Comparison of ENCODE assay signal across 8 cellular contexts in genomic region chr2:70978388-70979357, GRCh38. TPM values are rescaled to one million over a fixed set of nuclear protein-coding genes. Genes with fewer than 3 reads are reported as not detected.
DNase-seq lines count a peak whose midpoint lies in the region; ATAC-seq and TF ChIP-seq lines count a peak whose summit lies in the region.

ANKRD53 (plus strand) TSS chr2:70978630; CDS start chr2:70978646, 16 bp downstream.

- H3K4me3 ChIP-seq in SU-DHL-6 (ENCODE audit: insufficient read depth, low read length, poor library complexity, severe bottlenecking) (no peak within 1 kb of the TSS), mucosa of descending colon (no peak within 1 kb of the TSS)

- H3K9me3 Mint-ChIP-seq in endothelial cell (ENCODE audit: unreplicated experiment), result no peaks in the 10 kb centered on the region

- no peak for TF ChIP-seq CTCF in SU-DHL-6 (IDR thresholded peaks at IDR 0.05; ENCODE audit: insufficient read depth, low read length, poor library complexity, severe bottlenecking)
- TF ChIP-seq CTCF in endothelial cell (IDR thresholded peaks at IDR 0.05; ENCODE audit: unreplicated experiment), result no peak
- TF ChIP-seq CTCF in mucosa of descending colon (IDR thresholded peaks at IDR 0.05), result no peak
- TF ChIP-seq CTCF in GM10248 (IDR thresholded peaks at IDR 0.05; ENCODE audit: control extremely low read depth, extremely low read depth, low read depth, missing control alignments), result no peak

- ATAC-seq in GM19463 (IDR thresholded peaks at IDR 0.05; ENCODE audit: unreplicated experiment) (peak; percentile 56), mucosa of descending colon (peak; percentile 63)

- CTCF ChIA-PET in GM10248 (lab: Yijun Ruan, JAX), result interaction anchor here (1.0 to 16.4 kb wide), 6 partner anchors 9 to 108 kb away, joined by 3 to 172 read pairs (median 4); no protein-coding TSS in a partner anchor

- H3K4me2 ChIP-seq in SU-DHL-6 (ENCODE audit: low read depth, low read length, poor library complexity, severe bottlenecking), result peak within 1 kb of the TSS; percentile 43

- DNase-seq in 8988T, result peak; percentile 60
- DNase-seq in endothelial cell (ENCODE audit: low spot score), result peak; percentile 62
- DNase-seq in mucosa of descending colon, result peak; percentile 25 to 69 (median 59)
- DNase-seq in NCI-H82 (lab: John Stamatoyannopoulos, UW), result no peak
- no peak for DNase-seq in ureter (ENCODE audit: low spot score)
- no peak for DNase-seq in GM10248 (ENCODE audit: extremely low spot score)

- H3K4me1 Mint-ChIP-seq in endothelial cell (ENCODE audit: unreplicated experiment), result peaks cover 13% of the 10 kb centered on the region

- H3K27ac Mint-ChIP-seq in endothelial cell (ENCODE audit: unreplicated experiment), result peak within 1 kb of the TSS; percentile 86

- H3F3A ChIP-seq in SU-DHL-6 (ENCODE audit: insufficient read depth), result no peaks in the 10 kb centered on the region

- peak within 1 kb of the TSS; percentile 95 for H3K4me3 Mint-ChIP-seq in endothelial cell (ENCODE audit: unreplicated experiment)

- H3K27ac ChIP-seq in SU-DHL-6 (ENCODE audit: low read depth, low read length), result no peak within 1 kb of the TSS

- intact Hi-C loops in mucosa of descending colon (cut with DNase I, micrococcal nuclease), result no loop called here

- H3K9me2 ChIP-seq in SU-DHL-6 (replicated peaks; ENCODE audit: insufficient read depth, low read length), result no peaks in the 10 kb centered on the region

- peaks cover 16% of the 10 kb centered on the region for H3K27me3 Mint-ChIP-seq in endothelial cell (ENCODE audit: unreplicated experiment)

- H3K9me3 ChIP-seq in SU-DHL-6 (ENCODE audit: insufficient read depth, low read length) (no peaks in the 10 kb centered on the region), mucosa of descending colon (no peaks in the 10 kb centered on the region)

- no peak within 1 kb of the TSS for H3K9ac ChIP-seq in SU-DHL-6 (ENCODE audit: low read length)

- H3K36me3 Mint-ChIP-seq in endothelial cell (ENCODE audit: low read depth, unreplicated experiment), result peaks cover 18% of the 10 kb centered on the region

- POLR2A ChIA-PET in GM10248 (lab: Yijun Ruan, JAX), result no interaction called here

- H3K4me1 ChIP-seq in mucosa of descending colon (ENCODE audit: low read depth), result peaks cover 13% of the 10 kb centered on the region

- H3K36me3 ChIP-seq in SU-DHL-6 (ENCODE audit: low read length), result no peaks in the 10 kb centered on the region
- no peaks in the 10 kb centered on the region for H3K36me3 ChIP-seq in mucosa of descending colon (ENCODE audit: low read depth)

- H2AFZ ChIP-seq in SU-DHL-6 (ENCODE audit: low read depth, low read length, severe bottlenecking), result peak within 1 kb of the TSS; percentile 75

- no peaks in the 10 kb centered on the region for H4K20me1 ChIP-seq in SU-DHL-6 (ENCODE audit: low read depth, low read length)

- no peaks in the 10 kb centered on the region for H3K79me2 ChIP-seq in SU-DHL-6 (ENCODE audit: insufficient read depth, low read length)

- H3K27me3 ChIP-seq in SU-DHL-6 (ENCODE audit: low read length), result no peaks in the 10 kb centered on the region

RNA-seq across cellular contexts. Expression of gene ANKRD53, which starts in this region (rescaled TPM):
- total RNA-seq in endothelial cell (ENCODE audit: unreplicated experiment) (0.56 TPM), mucosa of descending colon (1 to 10 TPM in 1 of 3 donors, under 1 TPM in 2; 0.23 to 1.8 (median 0.75) TPM), ureter (1.8 TPM)

Comparison
In these comparisons a context has a peak if more than half of its experiments do, and no peak if none do; other contexts are left out.
1. Peak in DNase-seq in endothelial cell; RNA of the gene not detected or under 1 TPM.
2. DNase-seq: peak in 8988T (single experiment) and mucosa of descending colon (3 of 3); none in NCI-H82 (single experiment), ureter (single experiment) and GM10248 (single experiment).